Comparison of ENCODE assay signal across 21 cellular contexts in the genomic region with DNA sequence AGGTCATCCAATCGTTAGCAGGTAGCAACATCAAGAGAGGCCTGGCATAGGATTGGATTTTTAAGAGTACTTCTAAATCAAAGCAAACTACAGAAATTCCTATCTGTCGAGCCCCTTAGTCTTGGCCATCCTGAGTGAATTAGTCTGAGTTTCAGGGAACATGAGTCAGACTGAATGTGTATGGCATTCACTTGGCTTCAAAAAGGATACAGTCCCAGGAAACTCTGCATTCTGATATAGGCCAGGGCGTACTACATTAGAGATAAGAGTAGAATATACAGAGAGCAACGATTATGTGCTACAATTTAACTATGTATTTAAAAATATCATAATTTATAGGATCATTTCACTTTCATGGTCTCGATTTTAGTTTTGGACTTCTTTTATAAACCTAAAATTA.
"Had no signal": no experiment of that assay in that cellular context is flagged by ENCODE, and none has a peak within 500 bp of the region (broad histone marks: within the 10 kb centered on the region; RNA-seq: fewer than 3 reads in every experiment).

No MANE protein-coding gene starts in this region.

- H3K27ac ChIP-seq: coronary artery, heart left ventricle, pancreas, stomach had no signal

- H3K4me1 ChIP-seq: heart left ventricle, pancreas, stomach had no signal

- H3K36me3 ChIP-seq: heart left ventricle, pancreas, stomach had no signal

- H3K4me2 ChIP-seq: smooth muscle cell had no signal

- H3K27me3 ChIP-seq: heart left ventricle, pancreas, stomach had no signal

- H3K4me3 ChIP-seq: coronary artery, heart left ventricle, mucosa of descending colon, pancreas, smooth muscle cell, stomach had no signal

- FAIRE-seq: endothelial cell of umbilical vein, islet of Langerhans, pancreas had no signal

- H3K9me3 ChIP-seq: heart left ventricle, mucosa of descending colon, pancreas, stomach had no signal

- DNase-seq: effector CD4-positive, alpha-beta T cell; endodermal cell; erythroblast; heart left ventricle; hippocampal formation; mammary epithelial cell; mucosa of descending colon; naive thymus-derived CD8-positive, alpha-beta T cell; occipital lobe; pancreas; right cardiac atrium; stimulated activated CD4-positive, alpha-beta T cell treated with anti-CD3 and anti-CD28 coated beads, Interleukin-4, amount 100 ng/mL, for 1 hour; stomach; substantia nigra; trophoblast cell had no signal

- ATAC-seq: heart left ventricle; left lobe of liver; mucosa of descending colon; naive thymus-derived CD8-positive, alpha-beta T cell; pancreas; right cardiac atrium; stimulated activated memory B cell treated with anti-CD40 and anti-IgM and Interleukin-4, amounts not matched to agents 10 μg/mL and 1 μg/mL and 100 μg/mL, for 72 hours had no signal
